10 cellular contexts compared by ENCODE assay signal in genomic region chr1:101618900-101619299, GRCh38.
"Had no signal": no experiment of that assay in that cellular context is flagged by ENCODE, and none has a peak within 500 bp of the region (broad histone marks: within the 10 kb centered on the region; RNA-seq: fewer than 3 reads in every experiment).

No MANE protein-coding gene starts in this region.

- H3K4me1 ChIP-seq: HAP-1 had no signal

- H3K27ac ChIP-seq: HL-60 had no signal

- DNase-seq: GOT3, H7, HFFc6, KG1 had no signal

- H3K4me3 Mint-ChIP-seq: HFFc6, IgD-negative memory B cell had no signal

- ATAC-seq: HCT116, HepG2, K562 had no signal

- H3K27ac Mint-ChIP-seq: HFFc6 had no signal

- H3K36me3 ChIP-seq: HAP-1 had no signal

- H3K4me3 ChIP-seq: HAP-1, K562 had no signal

- H3K9me3 ChIP-seq: HAP-1 had no signal
